2 cellular contexts compared by ENCODE assay signal in the genomic region with DNA sequence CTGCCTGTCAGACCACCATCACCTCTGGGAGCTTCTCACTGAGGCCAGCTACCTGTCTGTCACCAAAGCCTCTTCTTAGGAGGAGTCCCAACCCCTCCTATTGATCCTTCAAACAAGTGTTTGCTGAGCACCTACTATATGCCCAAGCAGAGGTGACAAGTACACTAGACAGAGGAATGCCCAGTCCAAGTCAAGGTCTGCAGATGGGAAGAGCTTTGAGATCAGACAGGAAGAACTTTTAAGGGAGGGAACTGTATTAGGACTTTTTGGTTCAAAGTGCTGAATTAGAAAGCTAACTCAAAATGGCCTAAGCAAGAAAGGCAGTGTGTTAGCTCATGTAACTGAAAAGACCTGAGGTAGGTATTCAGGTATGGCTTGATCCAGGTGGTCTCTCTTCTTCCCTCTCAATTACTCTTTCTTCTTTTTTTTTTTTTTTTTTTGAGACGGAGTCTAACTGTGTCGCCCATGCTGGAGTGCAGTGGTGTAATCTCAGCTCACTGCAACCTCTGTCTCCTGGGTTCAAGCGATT.
TF ChIP-seq lines count a peak whose summit lies in the region.

No MANE protein-coding gene starts in this region.

TF ChIP-seq in HEK293, 187 proteins besides CTCF, POLR2A, EP300 and RAD21:
- TF ChIP-seq ZNF530 (tag by site-specific recombination; IDR thresholded peaks at IDR 0.05; ENCODE audit: low read depth) (no peak), ZNF664 (tag by site-specific recombination; IDR thresholded peaks at IDR 0.05) (peak; percentile 64)

TF ChIP-seq in K562, 482 proteins besides CTCF, POLR2A, EP300 and RAD21:
- TF ChIP-seq RBM25 (IDR thresholded peaks at IDR 0.05; ENCODE audit: low read depth, low read length, severe bottlenecking), result peak; percentile 54
- TF ChIP-seq MAX (CRISPR knock-in tag; IDR thresholded peaks at IDR 0.05), result no peak
TF ChIP-seq in K562: peak in this region for 1.
